In genomic region chr12:103727638-103728037, GRCh38 we compare ENCODE assay signal across 22 cellular contexts.
A peak's percentile ranks its signal among the peaks of the same experiment; 100 is the strongest.
DNase-seq lines count a peak whose midpoint lies in the region; ATAC-seq and TF ChIP-seq lines count a peak whose summit lies in the region.
"Had no signal": no experiment of that assay in that cellular context is flagged by ENCODE, and none has a peak within 500 bp of the region (broad histone marks: within the 10 kb centered on the region; RNA-seq: fewer than 3 reads in every experiment).

No MANE protein-coding gene starts in this region.

- no peaks in the 10 kb centered on the region for H3K79me2 ChIP-seq in GM23248 (ENCODE audit: insufficient read depth)

- WGBS in GM23248 (ENCODE audit: low coverage in 1 of 2, low lambda C conversion rate in 2 of 2, missing lambda C conversion rate in 2 of 2), 2 experiments, result 20 to 26% methylated on average over 3 of the region's 3 CpGs

- ATAC-seq in left colon (no peak), HG03045 (IDR thresholded peaks at IDR 0.05; ENCODE audit: unreplicated experiment) (no peak)
- ATAC-seq: GM23338, Right ventricle myocardium inferior had no signal

- H3F3A ChIP-seq in GM23248 (ENCODE audit: insufficient read depth), result no peaks in the 10 kb centered on the region

- DNase-seq in CD1c-positive myeloid dendritic cell (ENCODE audit: extremely low spot score) (peak; percentile 9), GM23248 (peak; percentile 5), SK-MEL-5 (ENCODE audit: low read depth, low spot score) (peak; percentile 21), fibroblast of mammary gland (ENCODE audit: low read depth) (peak; percentile 19), iPS-NIHi7 (ENCODE audit: extremely low spot score) (no peak), left colon (no peak)
- DNase-seq: CD4-positive, CD25-positive, alpha-beta regulatory T cell; DMS153; GF-D8; H9; HFFc6; NCI-H1694; NCI-H2029 treated with DMSO at 0.1 percent for 48 hours; NCI-H446 treated with DMSO at 0.1 percent for 48 hours; NCI-H526; NCI-H82; NK-92 treated with Interleukin-12 subunit alpha and Interleukin-12 subunit beta, amount 100 ng/mL, for 24 hours; PC-9; SJCRH30 had no signal

- H4K20me1 ChIP-seq in GM23248 (ENCODE audit: insufficient read depth), result no peaks in the 10 kb centered on the region

- in situ Hi-C loops in GM23248 (cut with MboI), result no loop called here
- in situ Hi-C loops in SK-MEL-5 (cut with HindIII; ENCODE audit: low pct_unique_long_range_greater_than_20kb, low sequenced_read_pairs), result no loop called here

- no peak overlapping the region for H3K27ac ChIP-seq in GM23248
- H3K27ac ChIP-seq: PC-9, SJCRH30 had no signal

- no peak overlapping the region for H2AFZ ChIP-seq in GM23248
- H2AFZ ChIP-seq: PC-9 had no signal

- no peaks in the 10 kb centered on the region for H3K9me3 ChIP-seq in GM23248 (ENCODE audit: low read depth)
- H3K9me3 ChIP-seq: SJCRH30 had no signal

- H3K9me2 ChIP-seq in GM23248 (ENCODE audit: insufficient read depth), result no peaks in the 10 kb centered on the region

- no peak overlapping the region for H3K4me3 ChIP-seq in GM23248
- no peak overlapping the region for H3K4me3 ChIP-seq in fibroblast of mammary gland (ENCODE audit: control insufficient read depth, low read depth, low read length)
- H3K4me3 ChIP-seq: GM23338, PC-9, SJCRH30 had no signal

- intact Hi-C loops in left colon (cut with DNase I, micrococcal nuclease), result no loop called here

- TF ChIP-seq CTCF in fibroblast of mammary gland (conservative IDR thresholded peaks at IDR 0.05; ENCODE audit: control insufficient read depth, insufficient read depth, low read depth, low read length), result no peak

- H3K4me2 ChIP-seq in GM23248 (ENCODE audit: unreplicated experiment), result no peak overlapping the region
- H3K4me2 ChIP-seq: GM23338, PC-9 had no signal

- no peaks in the 10 kb centered on the region for H3K36me3 ChIP-seq in GM23248 (ENCODE audit: low read depth)
- H3K36me3 ChIP-seq: SJCRH30 had no signal

- H3K9ac ChIP-seq in GM23248, result no peak overlapping the region

- peaks cover 4% of the 10 kb centered on the region; the same call in 1 of the 2 replicates for H3K27me3 ChIP-seq in GM23248 (replicated peaks; ENCODE audit: insufficient read depth)
- H3K27me3 ChIP-seq: SJCRH30 had no signal

- H3K4me1 ChIP-seq in GM23248 (ENCODE audit: insufficient read depth), result no peaks in the 10 kb centered on the region
- H3K4me1 ChIP-seq: SJCRH30 had no signal

Comparison
In these comparisons a context has a peak if more than half of its experiments do, and no peak if none do; other contexts are left out.
1. DNase-seq: peak in CD1c-positive myeloid dendritic cell (single experiment), GM23248 (single experiment), SK-MEL-5 (single experiment) and fibroblast of mammary gland (single experiment); none in iPS-NIHi7 (single experiment) and left colon (0 of 2).